In the genomic region with DNA sequence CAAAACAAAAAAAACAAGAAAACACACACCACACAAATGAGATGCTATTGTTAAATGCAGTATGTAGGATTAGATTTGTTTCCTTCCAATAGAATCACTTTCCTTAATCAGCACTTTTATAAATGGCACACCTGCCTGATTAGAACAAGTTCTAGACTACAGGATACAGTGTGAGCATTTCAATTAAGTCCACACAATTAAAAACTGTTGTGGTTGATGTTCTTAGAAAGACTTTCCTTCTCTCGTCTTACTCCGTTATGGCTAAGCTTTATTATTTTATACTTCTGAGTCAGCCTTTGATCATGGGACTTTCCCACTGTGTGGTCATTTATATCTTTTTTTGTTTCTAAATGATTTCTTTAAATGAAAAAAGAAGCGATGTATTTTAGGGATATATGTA, we compare ENCODE assay signal across 14 cellular contexts.
DNase-seq lines count a peak whose midpoint lies in the region; TF ChIP-seq lines count a peak whose summit lies in the region.
"Had no signal": no experiment of that assay in that cellular context is flagged by ENCODE, and none has a peak within 500 bp of the region (broad histone marks: within the 10 kb centered on the region; RNA-seq: fewer than 3 reads in every experiment).

No MANE protein-coding gene starts in this region.

- no peaks in the 10 kb centered on the region for H3K9me2 ChIP-seq in MM.1S (replicated peaks; ENCODE audit: insufficient read depth, low read length)

- no peak overlapping the region for H3K4me2 ChIP-seq in MM.1S (ENCODE audit: low read depth, low read length)
- H3K4me2 ChIP-seq: BLaER1 treated with 17β-estradiol and CSF1 and Interleukin-3, amounts not matched to agents 10 nM and 100 nM had no signal

- POLR2A ChIA-PET in A673 (lab: Charles Lee; ENCODE audit: low non-redundant PET): no interaction called here

- no peaks in the 10 kb centered on the region for H3K27me3 Mint-ChIP-seq in osteocyte (ENCODE audit: unreplicated experiment)
- H3K27me3 Mint-ChIP-seq: activated naive CD8-positive, alpha-beta T cell treated with anti-CD3 and anti-CD28 coated beads, Interleukin-2, amount 10 ng/mL, durations not matched to agents 7 days and 5 days had no signal

- no peak overlapping the region for H3K9ac ChIP-seq in MM.1S (ENCODE audit: low read length)
- H3K9ac ChIP-seq: BLaER1 treated with 17β-estradiol and CSF1 and Interleukin-3, amounts not matched to agents 10 nM and 100 nM had no signal

- TF ChIP-seq CTCF in MM.1S (IDR thresholded peaks at IDR 0.05; ENCODE audit: low read length) (no peak), epithelial cell of esophagus (IDR thresholded peaks at IDR 0.05; ENCODE audit: insufficient read depth, low read depth, low read length, missing control alignments) (no peak), osteocyte (IDR thresholded peaks at IDR 0.05) (no peak), A673 (conservative IDR thresholded peaks at IDR 0.05; ENCODE audit: low read depth, low read length) (no peak), left ventricle myocardium inferior (IDR thresholded peaks at IDR 0.05; ENCODE audit: borderline replicate concordance) (no peak)

- H3F3A ChIP-seq in MM.1S (ENCODE audit: insufficient read depth, low read length): no peaks in the 10 kb centered on the region

- peaks cover 41% of the 10 kb centered on the region for H3K4me1 Mint-ChIP-seq in osteocyte (ENCODE audit: unreplicated experiment)

- H3K9me3 ChIP-seq in MM.1S (replicated peaks; ENCODE audit: insufficient read depth, low read length): no peaks in the 10 kb centered on the region
- H3K9me3 ChIP-seq in A673 (ENCODE audit: low read depth, low read length, poor library complexity, severe bottlenecking): no peaks in the 10 kb centered on the region
- no peaks in the 10 kb centered on the region for H3K9me3 ChIP-seq in left ventricle myocardium inferior (replicated peaks)
- H3K9me3 ChIP-seq: BLaER1 treated with 17β-estradiol and CSF1 and Interleukin-3, amounts not matched to agents 10 nM and 100 nM; pancreas; transverse colon had no signal

- intact Hi-C loops in A673 (cut with micrococcal nuclease; ENCODE audit: unreplicated experiment) (no loop called here), left ventricle myocardium inferior (cut with micrococcal nuclease) (no loop called here)

- H3K27me3 ChIP-seq in MM.1S (replicated peaks; ENCODE audit: insufficient read depth, low read length) (no peaks in the 10 kb centered on the region), A673 (replicated peaks; ENCODE audit: insufficient read depth, low read depth, low read length, poor library complexity) (no peaks in the 10 kb centered on the region), left ventricle myocardium inferior (ENCODE audit: low read depth) (no peaks in the 10 kb centered on the region)
- H3K27me3 ChIP-seq: BLaER1 treated with 17β-estradiol and CSF1 and Interleukin-3, amounts not matched to agents 10 nM and 100 nM; pancreas; transverse colon had no signal

- DNase-seq in EH (ENCODE audit: low read depth) (peak; percentile 46), MM.1S (peak; percentile 10), epithelial cell of esophagus (ENCODE audit: low read depth) (peak; percentile 14), osteocyte (ENCODE audit: extremely low spot score, unreplicated experiment) (no peak), A673 (ENCODE audit: low spot score) (no peak), dedifferentiated amniotic fluid mesenchymal stem cell (ENCODE audit: extremely low spot score) (no peak), Kasumi-1 (lab: John Stamatoyannopoulos, UW) (no peak), left ventricle myocardium inferior (no peak)
- DNase-seq: activated naive CD8-positive, alpha-beta T cell treated with anti-CD3 and anti-CD28 coated beads, Interleukin-2, amount 10 ng/mL, durations not matched to agents 7 days and 5 days; NCI-H1105; pancreas; transverse colon had no signal

- CTCF ChIA-PET in A673 (lab: Charles Lee): no interaction called here

- H3K4me3 ChIP-seq in MM.1S (ENCODE audit: low read length) (no peak overlapping the region), epithelial cell of esophagus (ENCODE audit: low read length) (no peak overlapping the region), A673 (ENCODE audit: low read depth, low read length, poor library complexity, severe bottlenecking) (no peak overlapping the region), left ventricle myocardium inferior (no peak overlapping the region)
- H3K4me3 ChIP-seq: BLaER1 treated with 17β-estradiol and CSF1 and Interleukin-3, amounts not matched to agents 10 nM and 100 nM; pancreas; SK-N-MC; transverse colon had no signal

- H3K36me3 ChIP-seq in MM.1S (replicated peaks; ENCODE audit: insufficient read depth, low read length) (no peaks in the 10 kb centered on the region), A673 (ENCODE audit: insufficient read depth, low read length, poor library complexity, severe bottlenecking) (no peaks in the 10 kb centered on the region), left ventricle myocardium inferior (no peaks in the 10 kb centered on the region)
- H3K36me3 ChIP-seq: pancreas, transverse colon had no signal

- H2AFZ ChIP-seq in MM.1S (ENCODE audit: low read length): no peak overlapping the region

- no TSS peak for BruUV-seq in A673 (replicated peaks; lab: Mats Ljungman, UMichigan)

- H3K79me2 ChIP-seq in MM.1S (ENCODE audit: low read length): peaks cover 6% of the 10 kb centered on the region; the same call in 1 of the 2 replicates

- H3K36me3 Mint-ChIP-seq in osteocyte (ENCODE audit: unreplicated experiment): peaks cover 2% of the 10 kb centered on the region

- no peaks in the 10 kb centered on the region for H3K9me3 Mint-ChIP-seq in osteocyte (ENCODE audit: unreplicated experiment)
- H3K9me3 Mint-ChIP-seq: activated naive CD8-positive, alpha-beta T cell treated with anti-CD3 and anti-CD28 coated beads, Interleukin-2, amount 10 ng/mL, durations not matched to agents 7 days and 5 days had no signal

- H3K4me3 Mint-ChIP-seq in osteocyte (ENCODE audit: unreplicated experiment): no peak overlapping the region
- H3K4me3 Mint-ChIP-seq: activated naive CD8-positive, alpha-beta T cell treated with anti-CD3 and anti-CD28 coated beads, Interleukin-2, amount 10 ng/mL, durations not matched to agents 7 days and 5 days had no signal

- H3K27ac Mint-ChIP-seq in osteocyte (ENCODE audit: unreplicated experiment): peak overlapping the region; percentile 16
- H3K27ac Mint-ChIP-seq: activated naive CD8-positive, alpha-beta T cell treated with anti-CD3 and anti-CD28 coated beads, Interleukin-2, amount 10 ng/mL, durations not matched to agents 7 days and 5 days had no signal

- H4K20me1 ChIP-seq in MM.1S (ENCODE audit: insufficient read depth, low read length): no peaks in the 10 kb centered on the region

- H3K27ac ChIP-seq in MM.1S (ENCODE audit: low read length) (no peak overlapping the region), A673 (ENCODE audit: low read depth, low read length, poor library complexity, severe bottlenecking) (no peak overlapping the region), left ventricle myocardium inferior (replicated peaks) (no peak overlapping the region)
- H3K27ac ChIP-seq: BLaER1 treated with 17β-estradiol and CSF1 and Interleukin-3, amounts not matched to agents 10 nM and 100 nM; pancreas; SK-N-MC had no signal

- H3K4me1 ChIP-seq in MM.1S (ENCODE audit: low read length) (peaks cover 8% of the 10 kb centered on the region; the same call in 1 of the 2 replicates), A673 (ENCODE audit: insufficient read depth, low read length, poor library complexity, severe bottlenecking) (peaks cover 52% of the 10 kb centered on the region), left ventricle myocardium inferior (peaks cover 37% of the 10 kb centered on the region)
- H3K4me1 ChIP-seq: BLaER1 treated with 17β-estradiol and CSF1 and Interleukin-3, amounts not matched to agents 10 nM and 100 nM had no signal

Comparison
In these comparisons a context has a peak if more than half of its experiments do, and no peak if none do; other contexts are left out.
1. DNase-seq: peak in EH (single experiment), MM.1S (single experiment) and epithelial cell of esophagus (single experiment); none in osteocyte (single experiment), A673 (single experiment), dedifferentiated amniotic fluid mesenchymal stem cell (single experiment), Kasumi-1 (0 of 2) and left ventricle myocardium inferior (single experiment).